8 cellular contexts compared by ENCODE assay signal in the genomic region with DNA sequence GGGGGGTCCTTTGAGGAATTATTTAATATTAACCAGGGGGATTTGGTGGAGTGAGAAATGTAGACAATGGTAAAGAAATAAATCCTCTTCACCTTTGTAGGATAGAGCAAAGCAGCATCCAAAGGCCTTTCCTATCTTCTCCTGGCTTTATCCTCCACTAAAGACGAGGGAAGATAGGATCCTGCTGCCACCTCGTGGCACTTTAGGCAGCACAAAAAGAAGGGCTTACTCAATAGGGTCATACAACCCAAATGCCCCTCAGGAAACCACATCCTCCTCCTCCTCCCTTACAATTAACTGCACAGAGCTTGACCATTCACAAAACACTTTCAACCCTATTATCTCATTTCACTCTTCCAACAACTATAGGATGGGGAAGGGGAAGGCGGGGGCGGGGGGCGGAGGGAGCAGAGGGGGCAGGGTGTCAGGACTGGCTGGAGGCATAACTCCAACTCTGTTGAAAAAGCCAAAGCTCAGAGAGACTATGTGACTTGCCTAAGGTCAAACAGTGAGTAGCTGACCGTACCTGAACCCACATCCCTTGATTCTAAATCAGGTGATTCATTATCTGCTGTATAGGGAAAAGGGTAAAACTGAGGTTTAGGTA. TPM values are rescaled to one million over a fixed set of nuclear protein-coding genes. Genes with fewer than 3 reads are reported as not detected.
A peak's percentile ranks its signal among the peaks of the same experiment; 100 is the strongest.
DNase-seq lines count a peak whose midpoint lies in the region; ATAC-seq and TF ChIP-seq lines count a peak whose summit lies in the region.

No MANE protein-coding gene starts in this region.

- no peak for ATAC-seq in HG03432 (IDR thresholded peaks at IDR 0.05; ENCODE audit: unreplicated experiment)
- no peak for ATAC-seq in natural killer cell

- H3K36me3 ChIP-seq in liver (ENCODE audit: control insufficient read depth in 4 of 4, insufficient read depth in 3 of 4, low read depth in 1 of 4, low read length in 3 of 4): no peaks in the 10 kb centered on the region

- peaks cover 5% of the 10 kb centered on the region in 2 donors for H3K9me3 Mint-ChIP-seq in natural killer cell

- H3K27ac ChIP-seq in liver (ENCODE audit: low read depth in 1 of 2, low read length in 2 of 2): no peak overlapping the region

- no peak overlapping the region for H3K4me3 ChIP-seq in liver (ENCODE audit: low read depth in 1 of 3, low read length in 3 of 3)

- in situ Hi-C loops in T47D (cut with HindIII; ENCODE audit: low pct_unique_long_range_greater_than_20kb, low sequenced_read_pairs): no loop called here

- no peaks in the 10 kb centered on the region for H3K4me1 ChIP-seq in liver (ENCODE audit: control insufficient read depth in 4 of 4, insufficient read depth in 4 of 4, low read length in 3 of 4)

- H3K36me3 Mint-ChIP-seq in natural killer cell: peaks cover 12% of the 10 kb centered on the region

- intact Hi-C loops in natural killer cell (cut with micrococcal nuclease): no loop called here

- no peak overlapping the region for H3K4me3 Mint-ChIP-seq in natural killer cell

- peak; percentile 81 to 90 for TF ChIP-seq RAD21 in liver (IDR thresholded peaks at IDR 0.05)

- no peaks in the 10 kb centered on the region for H3K9me3 ChIP-seq in liver (ENCODE audit: control insufficient read depth in 4 of 4, low read length in 3 of 4)

- 54% methylated on average over 6 of the region's 6 CpGs for WGBS in liver

- no peaks in the 10 kb centered on the region for H3K27me3 Mint-ChIP-seq in natural killer cell (ENCODE audit: low read depth in 2 of 2)

- no peak overlapping the region for H3K27ac Mint-ChIP-seq in natural killer cell

- peak; percentile 58 for DNase-seq in SIG-M5 treated with dmso at 0.1 percent for 504 hours (lab: John Stamatoyannopoulos, UW; ENCODE audit: unreplicated experiment)
- no peak for DNase-seq in SIG-M5 (lab: John Stamatoyannopoulos, UW)
- DNase-seq in NCI-H1694 (lab: John Stamatoyannopoulos, UW): peak; percentile 51
- peak; percentile 41 to 74 for DNase-seq in T47D (ENCODE audit: low read depth in 1 of 2, low spot score in 1 of 2)
- DNase-seq in NCI-H2081 (lab: John Stamatoyannopoulos, UW): no peak
- DNase-seq in natural killer cell: no peak

- H3K4me1 Mint-ChIP-seq in natural killer cell: no peaks in the 10 kb centered on the region

- H3K9ac ChIP-seq in liver (ENCODE audit: low read depth in 1 of 2, low read length in 2 of 2): no peak overlapping the region

- H3K27me3 ChIP-seq in liver (ENCODE audit: control insufficient read depth in 4 of 4, insufficient read depth in 4 of 4, low read length in 3 of 4): no peaks in the 10 kb centered on the region

- TF ChIP-seq CTCF in liver (IDR thresholded peaks at IDR 0.05; ENCODE audit: low read depth, low read length, missing input control) (peak; percentile 67), natural killer cell (IDR thresholded peaks at IDR 0.05) (no peak)

TF ChIP-seq in liver, 16 proteins besides CTCF, POLR2A, EP300 and RAD21:
- no peak for TF ChIP-seq NR2F2 (IDR thresholded peaks at IDR 0.05)
- no peak for TF ChIP-seq HNF4G (IDR thresholded peaks at IDR 0.05)
- no peak for TF ChIP-seq HNF4A (conservative IDR thresholded peaks at IDR 0.05)
- TF ChIP-seq, protein P1, sequence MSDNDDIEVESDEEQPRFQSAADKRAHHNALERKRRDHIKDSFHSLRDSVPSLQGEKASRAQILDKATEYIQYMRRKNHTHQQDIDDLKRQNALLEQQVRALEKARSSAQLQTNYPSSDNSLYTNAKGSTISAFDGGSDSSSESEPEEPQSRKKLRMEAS (IDR thresholded peaks at IDR 0.05): no peak
- no peak for TF ChIP-seq TAF1 (conservative IDR thresholded peaks at IDR 0.05)
- no peak for TF ChIP-seq YY1 (IDR thresholded peaks at IDR 0.05)
- TF ChIP-seq, protein P2, sequence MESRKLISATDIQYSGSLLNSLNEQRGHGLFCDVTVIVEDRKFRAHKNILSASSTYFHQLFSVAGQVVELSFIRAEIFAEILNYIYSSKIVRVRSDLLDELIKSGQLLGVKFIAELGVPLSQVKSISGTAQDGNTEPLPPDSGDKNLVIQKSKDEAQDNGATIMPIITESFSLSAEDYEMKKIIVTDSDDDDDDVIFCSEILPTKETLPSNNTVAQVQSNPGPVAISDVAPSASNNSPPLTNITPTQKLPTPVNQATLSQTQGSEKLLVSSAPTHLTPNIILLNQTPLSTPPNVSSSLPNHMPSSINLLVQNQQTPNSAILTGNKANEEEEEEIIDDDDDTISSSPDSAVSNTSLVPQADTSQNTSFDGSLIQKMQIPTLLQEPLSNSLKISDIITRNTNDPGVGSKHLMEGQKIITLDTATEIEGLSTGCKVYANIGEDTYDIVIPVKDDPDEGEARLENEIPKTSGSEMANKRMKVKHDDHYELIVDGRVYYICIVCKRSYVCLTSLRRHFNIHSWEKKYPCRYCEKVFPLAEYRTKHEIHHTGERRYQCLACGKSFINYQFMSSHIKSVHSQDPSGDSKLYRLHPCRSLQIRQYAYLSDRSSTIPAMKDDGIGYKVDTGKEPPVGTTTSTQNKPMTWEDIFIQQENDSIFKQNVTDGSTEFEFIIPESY (IDR thresholded peaks at IDR 0.05): no peak

RNA-seq across cellular contexts. Expression of a gene that starts 45.4 kb away (rescaled TPM):
- 1 to 10 TPM in 1 of 2 donors, under 1 TPM in 1; 0.05 to 1.3 TPM for total RNA-seq in liver
- polyA plus RNA-seq in liver: under 1 TPM; 0.32 to 0.36 TPM
- not detected for total RNA-seq in natural killer cell

Comparison
In these comparisons a context has a peak if more than half of its experiments do, and no peak if none do; other contexts are left out.
1. DNase-seq: peak in SIG-M5 treated with dmso at 0.1 percent for 504 hours (single experiment), NCI-H1694 (single experiment) and T47D (2 of 2); none in SIG-M5 (single experiment), NCI-H2081 (0 of 2) and natural killer cell (single experiment).